In the genomic region with DNA sequence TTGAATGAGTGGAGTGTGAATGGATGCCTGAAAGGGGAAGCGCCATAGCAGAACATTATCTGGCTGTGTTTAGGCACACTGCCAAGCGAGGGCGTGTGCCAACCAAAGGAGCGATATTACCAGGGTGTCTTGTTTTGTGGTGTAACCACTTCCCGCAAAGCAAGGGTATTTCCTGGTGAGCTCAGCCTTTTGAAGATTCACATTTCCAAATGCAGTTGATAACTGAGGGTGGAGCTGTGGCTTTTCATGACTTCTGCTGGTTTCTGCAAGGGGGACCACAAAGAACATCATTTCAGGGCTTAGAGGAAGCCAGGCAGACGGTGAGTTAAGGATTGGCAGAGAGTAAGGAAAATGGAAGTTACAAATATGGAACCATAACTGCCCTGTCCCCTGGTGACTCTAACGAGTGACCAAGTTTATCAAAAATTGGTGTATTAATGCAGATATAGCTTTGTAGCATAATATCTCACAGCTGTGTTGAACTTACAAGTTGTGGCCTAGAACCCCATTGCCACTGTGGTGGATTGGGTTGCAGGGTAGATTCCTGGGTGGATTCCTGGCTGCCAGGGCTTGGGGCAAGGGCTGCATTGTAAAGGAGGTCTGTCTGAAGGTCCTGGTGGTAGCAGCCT, we compare ENCODE assay signal across 8 cellular contexts.
DNase-seq lines count a peak whose midpoint lies in the region; TF ChIP-seq lines count a peak whose summit lies in the region.

No MANE protein-coding gene starts in this region.

- H3K9me3 ChIP-seq in SJCRH30 (replicated peaks) (no peaks in the 10 kb centered on the region), left ventricle myocardium inferior (replicated peaks) (peaks cover 10% of the 10 kb centered on the region)

- DNase-seq in NCI-H146 (lab: John Stamatoyannopoulos, UW), result peak; percentile 9
- DNase-seq in NCI-H146 treated with DMSO at 0.1 percent for 48 hours (lab: John Stamatoyannopoulos, UW; ENCODE audit: unreplicated experiment), result no peak
- peak; percentile 98 for DNase-seq in HT1080 (ENCODE audit: low read depth)
- DNase-seq in SJCRH30, result peak; percentile 83 to 90
- peak; percentile 82 for DNase-seq in activated gamma-delta T cell treated with Interleukin-2 at 50 U/mL for 16 hours
- peak; percentile 70 for DNase-seq in left ventricle myocardium inferior
- DNase-seq in stimulated activated CD4-positive, alpha-beta T cell treated with anti-CD3 and anti-CD28 coated beads, TNF-alpha, amount 100 ng/mL, for 1 hour (ENCODE audit: low read depth in 3 of 3, low spot score in 1 of 3), result peak; percentile 55 to 74 (median 71)
- DNase-seq in SK-N-DZ (ENCODE audit: low spot score), result no peak

- H3K36me3 ChIP-seq in SJCRH30 (no peaks in the 10 kb centered on the region), left ventricle myocardium inferior (peaks cover 6% of the 10 kb centered on the region)

- H3K27me3 ChIP-seq in SJCRH30 (no peaks in the 10 kb centered on the region), left ventricle myocardium inferior (ENCODE audit: low read depth) (no peaks in the 10 kb centered on the region)

- TF ChIP-seq CTCF in left ventricle myocardium inferior (IDR thresholded peaks at IDR 0.05; ENCODE audit: borderline replicate concordance), result no peak

- H3K4me1 ChIP-seq in SJCRH30, result peaks cover 26% of the 10 kb centered on the region
- peaks cover 44% of the 10 kb centered on the region for H3K4me1 ChIP-seq in left ventricle myocardium inferior

- intact Hi-C loops in left ventricle myocardium inferior (cut with micrococcal nuclease), result no loop called here

- no peak overlapping the region for H3K4me3 ChIP-seq in SJCRH30
- H3K4me3 ChIP-seq in left ventricle myocardium inferior, result no peak overlapping the region

- H3K27ac ChIP-seq in SJCRH30, result no peak overlapping the region
- peak overlapping the region; percentile 40 for H3K27ac ChIP-seq in left ventricle myocardium inferior (replicated peaks)

Comparison
In these comparisons a context has a peak if more than half of its experiments do, and no peak if none do; other contexts are left out.
1. DNase-seq: peak in NCI-H146 (single experiment), HT1080 (single experiment), SJCRH30 (2 of 2), activated gamma-delta T cell treated with Interleukin-2 at 50 U/mL for 16 hours (single experiment), left ventricle myocardium inferior (single experiment) and stimulated activated CD4-positive, alpha-beta T cell treated with anti-CD3 and anti-CD28 coated beads, TNF-alpha, amount 100 ng/mL, for 1 hour (3 of 3); none in NCI-H146 treated with DMSO at 0.1 percent for 48 hours (single experiment) and SK-N-DZ (single experiment).